ENCODE assay signal across 12 cellular contexts in the genomic region with DNA sequence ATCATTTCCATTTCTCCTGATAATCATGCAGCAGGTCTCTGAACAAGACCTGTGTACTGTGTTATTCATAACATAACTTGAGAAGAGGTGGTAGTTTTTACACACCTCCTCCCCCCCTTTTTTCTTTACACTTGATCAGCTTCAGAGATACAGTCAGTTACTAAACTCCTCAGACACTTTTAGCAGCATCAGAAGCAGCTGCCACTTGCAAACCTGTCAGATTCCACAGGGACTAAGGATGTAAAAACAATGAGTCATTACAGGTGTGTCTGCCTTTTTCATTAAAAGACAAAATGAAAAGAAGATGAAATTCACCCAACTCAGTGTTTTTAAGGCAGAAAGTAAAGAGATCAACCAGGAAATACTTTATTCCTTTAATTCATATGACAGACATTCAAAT.
"Had no signal": no experiment of that assay in that cellular context is flagged by ENCODE, and none has a peak within 500 bp of the region (broad histone marks: within the 10 kb centered on the region; RNA-seq: fewer than 3 reads in every experiment).

No MANE protein-coding gene starts in this region.

- H3K36me3 ChIP-seq: esophagus muscularis mucosa, lower lobe of right lung, thoracic aorta, upper lobe of left lung, WERI-Rb-1 had no signal

- H3K27me3 ChIP-seq: esophagus muscularis mucosa, upper lobe of left lung had no signal

- DNase-seq: activated CD4-positive, alpha-beta T cell treated with anti-CD3 and anti-CD28 coated beads, Interleukin-2, amount 50 U/mL, for 4 hours; activated gamma-delta T cell treated with Interleukin-2 at 50 U/mL for 16 hours; activated T-cell treated with anti-CD3 and anti-CD28 coated beads for 4 hours; effector CD4-positive, alpha-beta T cell; left cardiac atrium; lower lobe of right lung; stimulated activated naive B cell treated with anti-CD40 and anti-IgM and Interleukin-4, amounts not matched to agents 10 μg/mL and 1 μg/mL and 100 μg/mL, for 72 hours; upper lobe of left lung; WERI-Rb-1 had no signal

- H3K9me3 ChIP-seq: lower lobe of right lung, thoracic aorta had no signal

- H3K27ac ChIP-seq: esophagus muscularis mucosa, lower lobe of right lung, thoracic aorta, upper lobe of left lung, WERI-Rb-1 had no signal

- H3K4me3 ChIP-seq: esophagus muscularis mucosa, lower lobe of right lung, thoracic aorta, upper lobe of left lung had no signal

- ATAC-seq: activated naive CD4-positive, alpha-beta T cell treated with anti-CD3 and anti-CD28 coated beads, Interleukin-2, amount 50 U/mL, for 72 hours; left cardiac atrium; lower lobe of right lung; stimulated activated naive B cell treated with anti-CD40 and anti-IgM and Interleukin-4, amounts not matched to agents 10 μg/mL and 1 μg/mL and 100 μg/mL, for 72 hours had no signal
